ENCODE assay signal across 8 cellular contexts in genomic region chr14:61477845-61478438, GRCh38.
DNase-seq lines count a peak whose midpoint lies in the region; ATAC-seq and TF ChIP-seq lines count a peak whose summit lies in the region.

No MANE protein-coding gene starts in this region.

- H2AFZ ChIP-seq in trophoblast cell (ENCODE audit: insufficient read depth, low read length, poor library complexity): peak overlapping the region; percentile 19

- peaks cover 4% of the 10 kb centered on the region for H3K79me2 ChIP-seq in trophoblast cell (ENCODE audit: control insufficient read depth, insufficient read depth, low read length, poor library complexity)

- H4K8ac ChIP-seq in trophoblast cell (ENCODE audit: low read depth, low read length): peak overlapping the region; percentile 44

- H3K23ac ChIP-seq in trophoblast cell (ENCODE audit: low read length): no peak overlapping the region

- H3K4me3 ChIP-seq in trophoblast cell (ENCODE audit: low read depth, low read length): no peak overlapping the region

- no peaks in the 10 kb centered on the region for H3K9me3 ChIP-seq in trophoblast cell (ENCODE audit: insufficient read depth, low read depth, low read length)

- H3K4ac ChIP-seq in trophoblast cell (ENCODE audit: low read depth, low read length): peak overlapping the region; percentile 95

- no peak overlapping the region for H3K9ac ChIP-seq in trophoblast cell (ENCODE audit: low read length)

- H3K27ac ChIP-seq in trophoblast cell (ENCODE audit: low read depth, low read length) (no peak overlapping the region), foreskin keratinocyte (no peak overlapping the region)

- peak overlapping the region; percentile 100 for H2AK5ac ChIP-seq in trophoblast cell (ENCODE audit: low read length)

- H4K12ac ChIP-seq in trophoblast cell (ENCODE audit: low read depth, low read length): no peak overlapping the region

- H2BK120ac ChIP-seq in trophoblast cell (ENCODE audit: insufficient read depth, low read length, poor library complexity): peak overlapping the region; percentile 27

- H2BK12ac ChIP-seq in trophoblast cell (ENCODE audit: low read length): peak overlapping the region; percentile 80

- peaks cover 51% of the 10 kb centered on the region for H3K79me1 ChIP-seq in trophoblast cell (ENCODE audit: low read length)

- no CpG with 5 or more reads among the region's 7 CpGs for WGBS in trophoblast cell (ENCODE audit: extremely low coverage, insufficient coverage, insufficient read length)

- no peak for TF ChIP-seq CTCF in foreskin keratinocyte (conservative IDR thresholded peaks at IDR 0.05)

- DNase-seq in NCI-H748 (lab: John Stamatoyannopoulos, UW; ENCODE audit: unreplicated experiment): peak; percentile 18
- DNase-seq in NCI-H748 treated with DMSO at 0.1 percent for 48 hours (lab: John Stamatoyannopoulos, UW): no peak
- DNase-seq in trophoblast cell: no peak
- DNase-seq in DMS153 (lab: John Stamatoyannopoulos, UW): no peak
- no peak for DNase-seq in foreskin keratinocyte

- peaks cover 9 to 12% of the 10 kb centered on the region in 2 experiments for H3K36me3 ChIP-seq in trophoblast cell (ENCODE audit: control insufficient read depth in 1 of 2, insufficient read depth in 2 of 2, low read length in 2 of 2)

- peak overlapping the region; percentile 28 for H2BK5ac ChIP-seq in trophoblast cell (ENCODE audit: low read depth, low read length, poor library complexity)

- ATAC-seq in SK-N-SH treated with all-trans-retinoic acid at 6 μM for 48 hours (no peak; the same call in 2 of the 3 replicates), esophagus mucosa (peak; percentile 22), foreskin keratinocyte (no peak), GM19397 (IDR thresholded peaks at IDR 0.05; ENCODE audit: unreplicated experiment) (no peak)

- H3K4me1 ChIP-seq in trophoblast cell (ENCODE audit: control insufficient read depth in 1 of 2, insufficient read depth in 2 of 2, low read length in 2 of 2): peaks cover 31 to 38% of the 10 kb centered on the region in 2 experiments
- H3K4me1 ChIP-seq in foreskin keratinocyte: peaks cover under 1% of the 10 kb centered on the region

- peak overlapping the region; percentile 95 for H3K14ac ChIP-seq in trophoblast cell (ENCODE audit: low read length)

- H3K4me2 ChIP-seq in trophoblast cell (ENCODE audit: low read length): no peak overlapping the region

- peak overlapping the region; percentile 68 for H3K18ac ChIP-seq in trophoblast cell (ENCODE audit: low read length)

- no peaks in the 10 kb centered on the region for H3K27me3 ChIP-seq in trophoblast cell (ENCODE audit: insufficient read depth, low read length)
- no peaks in the 10 kb centered on the region for H3K27me3 ChIP-seq in foreskin keratinocyte

- peak overlapping the region; percentile 82 for H4K91ac ChIP-seq in trophoblast cell (ENCODE audit: low read depth, low read length)

TF ChIP-seq in SK-N-SH treated with all-trans-retinoic acid at 6 μM for 48 hours, 23 proteins besides CTCF, POLR2A, EP300 and RAD21:
- TF ChIP-seq ZFP3 (CRISPR knock-in tag; IDR thresholded peaks at IDR 0.05): peak; percentile 73
- no peak for TF ChIP-seq TCF4 (CRISPR knock-in tag; IDR thresholded peaks at IDR 0.05; ENCODE audit: borderline replicate concordance)
